In the genomic region with DNA sequence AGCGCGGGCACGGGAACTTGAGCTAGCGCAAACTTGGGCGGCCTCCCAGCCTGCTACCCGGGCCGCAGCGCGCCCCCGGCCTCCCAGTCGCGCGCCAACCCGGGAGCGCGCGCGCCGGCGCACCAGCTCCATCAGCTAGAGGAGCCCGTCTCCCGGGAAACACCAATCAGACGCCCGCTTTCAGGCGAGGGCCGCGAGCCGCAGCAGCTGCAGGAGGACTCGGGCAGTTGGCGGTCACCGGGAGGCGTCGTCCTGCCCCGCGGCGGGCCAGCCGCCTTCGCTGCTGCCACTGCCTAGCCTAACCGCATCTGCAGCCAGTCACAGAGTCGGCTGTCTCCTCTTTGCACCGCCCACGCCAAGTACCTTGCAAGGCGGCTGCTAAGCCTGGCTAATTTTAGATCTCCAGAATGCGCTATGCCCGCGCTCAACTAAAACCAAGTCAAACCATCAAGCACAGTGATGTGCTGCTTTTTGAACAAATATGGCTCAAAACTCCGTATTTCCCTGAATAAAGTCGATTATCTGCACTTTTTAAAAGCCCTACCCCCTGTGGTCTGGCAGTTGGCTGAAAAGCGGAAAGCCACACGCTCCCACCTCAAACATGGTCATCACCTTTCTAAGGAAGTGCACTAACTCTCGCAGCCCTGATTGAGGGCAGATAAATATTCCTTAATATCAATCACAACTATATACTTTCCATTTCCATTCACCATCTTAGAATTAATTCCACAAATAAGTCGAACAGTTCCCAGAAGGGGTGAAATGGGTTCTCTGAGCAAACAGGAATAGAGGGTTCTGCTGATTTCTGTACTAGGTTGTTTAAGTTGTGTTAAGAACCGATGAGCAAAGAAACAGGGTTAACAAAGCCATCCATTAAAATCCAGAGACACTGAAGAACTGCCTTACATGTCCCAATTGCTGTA, we compare ENCODE assay signal across 8 cellular contexts.
DNase-seq lines count a peak whose midpoint lies in the region; ATAC-seq and TF ChIP-seq lines count a peak whose summit lies in the region.

No MANE protein-coding gene starts in this region.

- no peak overlapping the region for H3K27ac ChIP-seq in colonic mucosa
- H3K27ac ChIP-seq in thoracic aorta: no peak overlapping the region

- no peaks in the 10 kb centered on the region for H3K9me3 ChIP-seq in colonic mucosa
- no peaks in the 10 kb centered on the region for H3K9me3 ChIP-seq in thoracic aorta

- intact Hi-C loops in colonic mucosa (cut with DNase I): no loop called here

- in situ Hi-C loops in KBM-7 (cut with MboI; ENCODE audit: low pct_unique_long_range_greater_than_20kb, low sequenced_read_pairs): no loop called here

- H3K4me1 ChIP-seq in colonic mucosa (peaks cover 10% of the 10 kb centered on the region), thoracic aorta (ENCODE audit: control insufficient read depth in 1 of 2, low read depth in 2 of 2) (peaks cover 4 to 15% of the 10 kb centered on the region in 2 donors)

- ATAC-seq in left lobe of liver (peak; percentile 23), thoracic aorta (ENCODE audit: insufficient number of reproducible peaks, low FRiP score, low read depth) (peak; percentile 44)

- H3K9ac ChIP-seq in colonic mucosa (ENCODE audit: low read depth in 2 of 2, low read length in 2 of 2): no peak overlapping the region

- TF ChIP-seq CTCF in colonic mucosa (IDR thresholded peaks at IDR 0.05): no peak
- no peak for TF ChIP-seq CTCF in thoracic aorta (IDR thresholded peaks at IDR 0.05)

- H3K27me3 ChIP-seq in H7 (ENCODE audit: control insufficient read depth, insufficient read depth, low read length): peaks cover 78% of the 10 kb centered on the region
- H3K27me3 ChIP-seq in colonic mucosa: peaks cover 44% of the 10 kb centered on the region
- peaks cover 64% of the 10 kb centered on the region for H3K27me3 ChIP-seq in thoracic aorta (replicated peaks; ENCODE audit: insufficient read depth)

- H3K4me3 ChIP-seq in H7 (ENCODE audit: insufficient read depth, low read depth, low read length) (peak overlapping the region; percentile 44), colonic mucosa (peak overlapping the region; percentile 22), thoracic aorta (peak overlapping the region; percentile 69)

- peak; percentile 19 for DNase-seq in stimulated activated CD4-positive, alpha-beta T cell treated with anti-CD3 and anti-CD28 coated beads, Interleukin-4, amount 100 ng/mL, for 1 hour
- no peak for DNase-seq in stimulated activated CD4-positive, alpha-beta T cell treated with anti-CD3 and anti-CD28 coated beads, Interleukin-2, amount 100 ng/mL, for 48 hours
- DNase-seq in H7 (peak; percentile 98), KBM-7 (peak; percentile 90), RPMI8226 (peak; percentile 99), colonic mucosa (peak; percentile 51), left lobe of liver (ENCODE audit: low spot score) (no peak), thoracic aorta (ENCODE audit: low spot score) (no peak)

- no peaks in the 10 kb centered on the region for H3K36me3 ChIP-seq in H7 (replicated peaks; ENCODE audit: control insufficient read depth, insufficient read depth, low read length)
- H3K36me3 ChIP-seq in colonic mucosa: no peaks in the 10 kb centered on the region
- H3K36me3 ChIP-seq in thoracic aorta: no peaks in the 10 kb centered on the region

Comparison
In these comparisons a context has a peak if more than half of its experiments do, and no peak if none do; other contexts are left out.
1. DNase-seq: peak in stimulated activated CD4-positive, alpha-beta T cell treated with anti-CD3 and anti-CD28 coated beads, Interleukin-4, amount 100 ng/mL, for 1 hour (single experiment), H7 (single experiment), KBM-7 (single experiment), RPMI8226 (single experiment) and colonic mucosa (single experiment); none in stimulated activated CD4-positive, alpha-beta T cell treated with anti-CD3 and anti-CD28 coated beads, Interleukin-2, amount 100 ng/mL, for 48 hours (0 of 2), left lobe of liver (single experiment) and thoracic aorta (single experiment).
2. Peak in every context shown above with its lines, with median percentiles within 50 percentile points of each other: H3K4me3 ChIP-seq.